8 cellular contexts compared by ENCODE assay signal in genomic region chr7:8442814-8443304, GRCh38.
DNase-seq lines count a peak whose midpoint lies in the region; TF ChIP-seq lines count a peak whose summit lies in the region.

No MANE protein-coding gene starts in this region.

- no peaks in the 10 kb centered on the region for H3K9me3 ChIP-seq in HUES6 (ENCODE audit: control insufficient read depth, insufficient read depth, low read depth, low read length)

- peaks cover 99% of the 10 kb centered on the region for H3K27me3 ChIP-seq in HUES6 (ENCODE audit: control insufficient read depth, insufficient read depth, low read length)

- no peaks in the 10 kb centered on the region for H3K36me3 ChIP-seq in HUES6 (ENCODE audit: control insufficient read depth, insufficient read depth, low read length)

- in situ Hi-C loops in GM13977 (cut with MboI; ENCODE audit: low pct_unique_long_range_greater_than_20kb, low sequenced_read_pairs, unreplicated experiment), result loop anchor here (25.0 kb wide), 1 partner anchor 269 kb away; no protein-coding TSS in a partner anchor

- peak; percentile 57 for DNase-seq in GM13977 (ENCODE audit: low spot score)
- peak; percentile 68 to 73 for DNase-seq in activated T-cell treated with anti-CD3 and anti-CD28 coated beads, Interleukin-2, amount 50 U/mL, for 48 hours
- peak; percentile 29 to 31 for DNase-seq in hippocampal formation (lab: John Stamatoyannopoulos, UW)
- DNase-seq in stimulated activated CD4-positive, alpha-beta T cell treated with anti-CD3 and anti-CD28 coated beads, Interleukin-12 subunit alpha, Interleukin-12 subunit beta, amount 100 ng/mL, for 48 hours (ENCODE audit: low read depth in 2 of 3, low spot score in 1 of 3), result peak; percentile 31 to 43 (median 38)
- no peak for DNase-seq in NCI-H2196 (lab: John Stamatoyannopoulos, UW; ENCODE audit: unreplicated experiment)
- no peak for DNase-seq in OCI-M2 (lab: John Stamatoyannopoulos, UW; ENCODE audit: unreplicated experiment)
- no peak for DNase-seq in NCI-H2196 treated with DMSO at 0.1 percent for 48 hours (lab: John Stamatoyannopoulos, UW; ENCODE audit: unreplicated experiment)

- peaks cover 12% of the 10 kb centered on the region for H3K4me1 ChIP-seq in HUES6 (ENCODE audit: control insufficient read depth, insufficient read depth, low read length)

- TF ChIP-seq CTCF in GM13977 (IDR thresholded peaks at IDR 0.05; ENCODE audit: extremely low read depth, insufficient read depth, missing control alignments), result no peak

- no peak overlapping the region for H3K9ac ChIP-seq in HUES6 (ENCODE audit: low read length)

- H3K4me3 ChIP-seq in HUES6 (ENCODE audit: low read depth, low read length), result peak overlapping the region; percentile 69

- H3K27ac ChIP-seq in HUES6 (ENCODE audit: low read depth, low read length), result no peak overlapping the region

Comparison
In these comparisons a context has a peak if more than half of its experiments do, and no peak if none do; other contexts are left out.
1. DNase-seq: peak in GM13977 (single experiment), activated T-cell treated with anti-CD3 and anti-CD28 coated beads, Interleukin-2, amount 50 U/mL, for 48 hours (2 of 2), hippocampal formation (2 of 2) and stimulated activated CD4-positive, alpha-beta T cell treated with anti-CD3 and anti-CD28 coated beads, Interleukin-12 subunit alpha, Interleukin-12 subunit beta, amount 100 ng/mL, for 48 hours (3 of 3); none in NCI-H2196 (single experiment), OCI-M2 (single experiment) and NCI-H2196 treated with DMSO at 0.1 percent for 48 hours (single experiment).